18 cellular contexts compared by ENCODE assay signal in genomic region chr6:130847546-130847945, GRCh38. TPM values are rescaled to one million over a fixed set of nuclear protein-coding genes. Genes with fewer than 3 reads are reported as not detected.
A peak's percentile ranks its signal among the peaks of the same experiment; 100 is the strongest.
DNase-seq lines count a peak whose midpoint lies in the region; ATAC-seq, FAIRE-seq and TF ChIP-seq lines count a peak whose summit lies in the region.
"Had no signal": no experiment of that assay in that cellular context is flagged by ENCODE, and none has a peak within 500 bp of the region (broad histone marks: within the 10 kb centered on the region; RNA-seq: fewer than 3 reads in every experiment).

No MANE protein-coding gene starts in this region.

- intact Hi-C loops in Right ventricle myocardium inferior (cut with DNase I) = no loop called here
- intact Hi-C loops in tibial artery (cut with DNase I; ENCODE audit: low total_unique reads) = loop anchor here (10.0 kb wide), 1 partner anchor 523 kb away; no protein-coding TSS in a partner anchor

- H3K27me3 Mint-ChIP-seq in astrocyte (ENCODE audit: low read depth, unreplicated experiment) (no peaks in the 10 kb centered on the region), mesothelial cell of epicardium (ENCODE audit: low read depth) (no peaks in the 10 kb centered on the region)

- H3K4me2 ChIP-seq in astrocyte (ENCODE audit: low read length) = no peak overlapping the region

- H3K79me2 ChIP-seq in astrocyte (ENCODE audit: insufficient read depth, low read length) = no peaks in the 10 kb centered on the region

- no peak overlapping the region for H2AFZ ChIP-seq in astrocyte (ENCODE audit: low read depth, low read length)

- peaks cover 0 to 7% of the 10 kb centered on the region in 2 donors for H3K4me1 ChIP-seq in right atrium auricular region
- no peaks in the 10 kb centered on the region for H3K4me1 ChIP-seq in astrocyte (ENCODE audit: insufficient read depth, low read length)
- H3K4me1 ChIP-seq in tibial artery = peaks cover 0 to 20% (median 4%) of the 10 kb centered on the region in 4 donors
- H3K4me1 ChIP-seq: BE2C had no signal

- H3K27ac ChIP-seq in right atrium auricular region (no peak overlapping the region), astrocyte (ENCODE audit: low read depth, low read length) (no peak overlapping the region), tibial artery (peak overlapping the region; percentile 3 to 12)
- H3K27ac ChIP-seq: 22Rv1, RWPE1, SJSA1 had no signal

- H3K36me3 ChIP-seq in right atrium auricular region (no peaks in the 10 kb centered on the region), astrocyte (ENCODE audit: insufficient read depth, low read length) (no peaks in the 10 kb centered on the region), tibial artery (no peaks in the 10 kb centered on the region)
- H3K36me3 ChIP-seq: BE2C had no signal

- H3K4me3 ChIP-seq in right atrium auricular region (no peak overlapping the region), astrocyte (ENCODE audit: insufficient read depth, low read depth, low read length) (no peak overlapping the region), tibial artery (peak overlapping the region in 1 of 2 donors; percentile 13)
- H3K4me3 ChIP-seq: SJSA1 had no signal

- H3K27ac Mint-ChIP-seq in astrocyte (ENCODE audit: unreplicated experiment) = no peak overlapping the region
- H3K27ac Mint-ChIP-seq in mesothelial cell of epicardium = peak overlapping the region; percentile 57
- H3K27ac Mint-ChIP-seq: CD8-positive, alpha-beta T cell had no signal

- H3K36me3 Mint-ChIP-seq in astrocyte (ENCODE audit: low read depth, unreplicated experiment) (peaks cover 4% of the 10 kb centered on the region), mesothelial cell of epicardium (no peaks in the 10 kb centered on the region)
- H3K36me3 Mint-ChIP-seq: CD8-positive, alpha-beta T cell had no signal

- no peaks in the 10 kb centered on the region for H3K9me3 ChIP-seq in right atrium auricular region
- H3K9me3 ChIP-seq in astrocyte (ENCODE audit: insufficient read depth, low read depth, low read length) = no peaks in the 10 kb centered on the region
- H3K9me3 ChIP-seq in tibial artery = no peaks in the 10 kb centered on the region
- H3K9me3 ChIP-seq: BE2C, SJSA1 had no signal

- no peak for DNase-seq in Right ventricle myocardium inferior (ENCODE audit: missing footprints)
- DNase-seq in right atrium auricular region (ENCODE audit: low spot score) = no peak
- DNase-seq in astrocyte (ENCODE audit: low read depth) = no peak
- DNase-seq in mesothelial cell of epicardium (ENCODE audit: low spot score in 2 of 2, unreplicated experiment in 2 of 2) = no peak
- no peak for DNase-seq in tibial artery
- no peak for DNase-seq in HuH-7 (ENCODE audit: low spot score)
- DNase-seq in RPMI8226 = no peak
- no peak for DNase-seq in NCI-H345 treated with DMSO at 0.1 percent for 48 hours (lab: John Stamatoyannopoulos, UW; ENCODE audit: unreplicated experiment)
- DNase-seq: BE2C; CD8-positive, alpha-beta T cell; H7; NCI-H1930; NCI-H446; NCI-H69 had no signal

- FAIRE-seq in astrocyte (lab: Jason Lieb, UNC) = peak; percentile 20

- H4K20me1 ChIP-seq in astrocyte (ENCODE audit: insufficient read depth, low read length) = no peaks in the 10 kb centered on the region

- ATAC-seq in Right ventricle myocardium inferior = peak; percentile 39
- ATAC-seq: CD8-positive, alpha-beta T cell had no signal

- peaks cover 15% of the 10 kb centered on the region for H3K4me1 Mint-ChIP-seq in astrocyte (ENCODE audit: low read depth, unreplicated experiment)
- peaks cover 17% of the 10 kb centered on the region for H3K4me1 Mint-ChIP-seq in mesothelial cell of epicardium

- no peaks in the 10 kb centered on the region for H3K27me3 ChIP-seq in right atrium auricular region
- no peaks in the 10 kb centered on the region for H3K27me3 ChIP-seq in astrocyte (ENCODE audit: insufficient read depth, low read length)
- H3K27me3 ChIP-seq in tibial artery = no peaks in the 10 kb centered on the region
- H3K27me3 ChIP-seq: BE2C, SJSA1 had no signal

- TF ChIP-seq CTCF in right atrium auricular region (IDR thresholded peaks at IDR 0.05) = no peak
- TF ChIP-seq CTCF in astrocyte (IDR thresholded peaks at IDR 0.05; ENCODE audit: insufficient read depth, low read depth, low read length) = no peak
- no peak for TF ChIP-seq CTCF in mesothelial cell of epicardium (IDR thresholded peaks at IDR 0.05; ENCODE audit: unreplicated experiment)
- no peak for TF ChIP-seq CTCF in tibial artery (IDR thresholded peaks at IDR 0.05)

- H3K9me3 Mint-ChIP-seq in astrocyte (ENCODE audit: unreplicated experiment) = no peaks in the 10 kb centered on the region
- H3K9me3 Mint-ChIP-seq in mesothelial cell of epicardium = no peaks in the 10 kb centered on the region
- H3K9me3 Mint-ChIP-seq: CD8-positive, alpha-beta T cell had no signal

- no peak overlapping the region for H3K9ac ChIP-seq in astrocyte (ENCODE audit: low read length)

- H3K4me3 Mint-ChIP-seq in astrocyte (ENCODE audit: unreplicated experiment) (no peak overlapping the region), mesothelial cell of epicardium (no peak overlapping the region)
- H3K4me3 Mint-ChIP-seq: CD8-positive, alpha-beta T cell had no signal

RNA-seq across cellular contexts. Expression of gene SMLR1, which starts 20.3 kb away (rescaled TPM):
- total RNA-seq in Right ventricle myocardium inferior (not detected), right atrium auricular region (not detected), astrocyte (not detected in 2 replicates), mesothelial cell of epicardium (not detected in 3 replicates)
- total RNA-seq: CD8-positive, alpha-beta T cell; H7; OCI-LY7; SJSA1 had no signal

Comparison
In these comparisons a context has a peak if more than half of its experiments do, and no peak if none do; other contexts are left out.
1. H3K27ac ChIP-seq: peak in tibial artery (2 of 2); none in right atrium auricular region (0 of 2) and astrocyte (single experiment).